In the genomic region with DNA sequence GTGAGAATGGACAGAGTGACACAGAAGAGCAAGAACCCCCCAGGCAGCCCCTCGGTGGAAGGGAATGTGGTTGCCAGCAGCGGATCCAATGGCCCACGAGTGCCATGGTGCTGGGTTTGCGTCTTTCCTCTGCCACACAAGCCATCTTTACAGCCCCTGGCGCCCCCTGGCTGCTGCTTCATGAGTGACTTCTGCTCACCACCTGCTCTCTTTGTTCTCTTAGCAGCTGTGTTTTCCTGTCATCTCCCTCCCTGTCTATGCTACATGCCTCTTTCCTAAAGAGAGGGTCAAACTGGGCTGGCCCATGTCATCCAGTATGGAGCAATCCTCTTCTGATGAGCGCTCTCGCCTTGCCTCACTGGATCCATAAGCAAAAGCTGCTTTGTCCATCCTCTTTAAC, we compare ENCODE assay signal across 8 cellular contexts.
A peak's percentile ranks its signal among the peaks of the same experiment; 100 is the strongest.
DNase-seq lines count a peak whose midpoint lies in the region; ATAC-seq, FAIRE-seq and TF ChIP-seq lines count a peak whose summit lies in the region.

No MANE protein-coding gene starts in this region.

- no peak overlapping the region for H4K8ac ChIP-seq in mesenchymal stem cell (ENCODE audit: low read length)

- no peak for FAIRE-seq in GM12891 (lab: Jason Lieb, UNC)

- DNase-seq in AG09319 (ENCODE audit: extremely low read depth, low read depth) (no peak), GM12891 (ENCODE audit: insufficient read length, low spot score) (peak; percentile 12), NCI-H2227 treated with DMSO at 0.1 percent for 48 hours (lab: John Stamatoyannopoulos, UW) (peak; percentile 19), brain microvascular endothelial cell (peak; percentile 7), mesenchymal stem cell (peak; percentile 9)

- H3K4me3 ChIP-seq in brain microvascular endothelial cell (ENCODE audit: low read depth, low read length), result no peak overlapping the region
- H3K4me3 ChIP-seq in mesenchymal stem cell (ENCODE audit: insufficient read depth in 1 of 2, low read depth in 1 of 2, low read length in 2 of 2), result no peak overlapping the region

- no peak overlapping the region for H3K27ac ChIP-seq in brain microvascular endothelial cell
- no peak overlapping the region for H3K27ac ChIP-seq in mesenchymal stem cell (ENCODE audit: low read length, poor library complexity, severe bottlenecking)

- no peak overlapping the region for H3K18ac ChIP-seq in mesenchymal stem cell (ENCODE audit: low read depth in 1 of 2, low read length in 2 of 2)

- H3K4me2 ChIP-seq in mesenchymal stem cell (ENCODE audit: low read length, poor library complexity, severe bottlenecking), result no peak overlapping the region

- H3K4ac ChIP-seq in mesenchymal stem cell (ENCODE audit: low read depth in 1 of 2, low read length in 2 of 2), result no peak overlapping the region

- TF ChIP-seq CTCF in AG09319 (IDR thresholded peaks at IDR 0.05; ENCODE audit: low read depth, low read length) (peak; percentile 50), brain microvascular endothelial cell (IDR thresholded peaks at IDR 0.05; ENCODE audit: low read depth, low read length, missing control alignments) (peak; percentile 67)

- no peak for TF ChIP-seq POLR2A in GM12891 (IDR thresholded peaks at IDR 0.05; ENCODE audit: low read depth, low read length)

- ATAC-seq in GM18511 (IDR thresholded peaks at IDR 0.05; ENCODE audit: unreplicated experiment), result no peak
- no peak for ATAC-seq in GM18517 (IDR thresholded peaks at IDR 0.05; ENCODE audit: unreplicated experiment)
- no peak for ATAC-seq in HG02885 (IDR thresholded peaks at IDR 0.05; ENCODE audit: poor library complexity, unreplicated experiment)

- no peaks in the 10 kb centered on the region for H3K9me3 ChIP-seq in mesenchymal stem cell (ENCODE audit: control insufficient read depth, low read length)

- no peak overlapping the region for H2BK15ac ChIP-seq in mesenchymal stem cell (ENCODE audit: low read depth, poor library complexity, severe bottlenecking)

- no peak overlapping the region for H4K91ac ChIP-seq in mesenchymal stem cell (ENCODE audit: low read length)

- H3K79me1 ChIP-seq in mesenchymal stem cell (replicated peaks; ENCODE audit: low read length, poor library complexity, severe bottlenecking), result no peaks in the 10 kb centered on the region

- H2BK5ac ChIP-seq in mesenchymal stem cell (ENCODE audit: low read depth, low read length, poor library complexity, severe bottlenecking), result no peak overlapping the region

- no peak overlapping the region for H2AK5ac ChIP-seq in mesenchymal stem cell (ENCODE audit: low read length, severe bottlenecking)

- H3K27me3 ChIP-seq in brain microvascular endothelial cell (replicated peaks), result no peaks in the 10 kb centered on the region
- H3K27me3 ChIP-seq in mesenchymal stem cell (ENCODE audit: control insufficient read depth in 1 of 2, insufficient read depth in 1 of 2, low read length in 2 of 2), result peaks cover 0 to 4% of the 10 kb centered on the region in 2 experiments

- no peaks in the 10 kb centered on the region for H3K4me1 ChIP-seq in mesenchymal stem cell (ENCODE audit: control insufficient read depth, insufficient read depth, low read depth, low read length)

- H2BK120ac ChIP-seq in mesenchymal stem cell (ENCODE audit: low read depth, low read length), result no peak overlapping the region

- no peak overlapping the region for H3K14ac ChIP-seq in mesenchymal stem cell (ENCODE audit: low read length in 2 of 2)

- H2AFZ ChIP-seq in mesenchymal stem cell (ENCODE audit: low read depth, low read length), result no peak overlapping the region

- WGBS in mesenchymal stem cell, result 62% methylated on average over 7 of the region's 7 CpGs

- H3K23ac ChIP-seq in mesenchymal stem cell (ENCODE audit: low read length in 2 of 2), result no peak overlapping the region

- H3K36me3 ChIP-seq in brain microvascular endothelial cell (replicated peaks), result no peaks in the 10 kb centered on the region
- H3K36me3 ChIP-seq in mesenchymal stem cell (ENCODE audit: control insufficient read depth in 1 of 2, insufficient read depth in 2 of 2, low read depth in 1 of 2, low read length in 2 of 2), result no peaks in the 10 kb centered on the region

- H3K9ac ChIP-seq in mesenchymal stem cell (ENCODE audit: low read length), result no peak overlapping the region

- no peak overlapping the region for H2BK12ac ChIP-seq in mesenchymal stem cell (ENCODE audit: low read length in 2 of 2)

- in situ Hi-C loops in brain microvascular endothelial cell (cut with HindIII; ENCODE audit: low pct_ligation_motif_present, low sequenced_read_pairs), result no loop called here

TF ChIP-seq in GM12891, 5 proteins besides CTCF, POLR2A, EP300 and RAD21:
- no peak for TF ChIP-seq POU2F2 (IDR thresholded peaks at IDR 0.05; ENCODE audit: low read depth, low read length)
- no peak for TF ChIP-seq PAX5 (IDR thresholded peaks at IDR 0.05; ENCODE audit: insufficient read depth, low read length, severe bottlenecking)
- no peak for TF ChIP-seq POLR2AphosphoS5 (IDR thresholded peaks at IDR 0.05; ENCODE audit: low read depth, low read length)
- TF ChIP-seq SPI1 (IDR thresholded peaks at IDR 0.05; ENCODE audit: low read depth, low read length), result no peak
- TF ChIP-seq TAF1 (IDR thresholded peaks at IDR 0.05; ENCODE audit: low read depth, low read length), result no peak
TF ChIP-seq in GM12891: peak in this region for 0.
